ENCODE assay signal across 8 cellular contexts in the genomic region with DNA sequence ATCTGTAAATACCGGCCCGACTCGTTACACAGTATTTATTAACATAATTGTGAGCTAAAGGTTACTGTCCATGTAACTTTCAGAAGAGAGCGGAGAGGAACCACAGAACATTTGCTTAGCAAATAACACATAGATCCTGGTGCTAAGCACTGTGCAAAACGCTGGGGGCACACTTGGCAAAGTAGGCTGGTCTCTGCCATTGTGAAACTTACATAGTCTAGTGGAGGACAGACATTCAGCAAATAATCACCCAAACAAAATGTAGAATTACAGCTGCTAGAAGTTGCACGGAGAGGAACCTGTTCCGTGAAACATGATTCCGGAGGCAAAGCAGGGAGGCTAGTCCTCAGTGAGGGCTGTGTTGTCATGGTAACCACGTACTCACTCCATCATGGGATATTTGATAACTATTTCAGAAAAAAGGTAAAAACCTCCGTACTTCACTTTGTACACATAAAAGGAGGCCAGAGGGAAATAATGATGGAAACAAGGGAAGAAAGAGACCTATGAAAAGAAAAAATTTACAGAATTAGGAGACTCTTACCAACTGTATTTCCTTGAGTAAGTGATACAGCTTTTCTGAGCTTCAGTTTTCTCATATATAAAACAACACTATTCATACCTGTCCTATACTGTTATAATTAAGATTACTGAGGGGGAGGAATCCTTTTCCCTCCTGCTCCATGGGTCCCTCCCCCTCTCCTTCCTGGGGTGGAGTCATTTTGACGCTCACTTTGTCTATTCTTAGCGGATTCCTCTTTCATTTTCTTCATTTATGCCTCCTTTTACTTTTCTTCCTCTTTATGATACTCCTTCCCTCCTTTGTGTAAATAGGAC. TPM values are rescaled to one million over a fixed set of nuclear protein-coding genes. Genes with fewer than 3 reads are reported as not detected.
A peak's percentile ranks its signal among the peaks of the same experiment; 100 is the strongest.
DNase-seq lines count a peak whose midpoint lies in the region; ATAC-seq, FAIRE-seq and TF ChIP-seq lines count a peak whose summit lies in the region.

No MANE protein-coding gene starts in this region.

- FAIRE-seq in bronchial epithelial cell (lab: Jason Lieb, UNC): no peak

- TF ChIP-seq CTCF in RWPE1 (conservative IDR thresholded peaks at IDR 0.05; ENCODE audit: low read depth): no peak; the same call in 1 of the 2 replicates
- peak; percentile 15 for TF ChIP-seq CTCF in bronchial epithelial cell (IDR thresholded peaks at IDR 0.05; ENCODE audit: insufficient read depth, low read length, severe bottlenecking)

- peak overlapping the region; percentile 64 for H3K4me3 ChIP-seq in bronchial epithelial cell (ENCODE audit: low read depth, low read length)

- H3K36me3 ChIP-seq in bronchial epithelial cell (ENCODE audit: control insufficient read depth, insufficient read depth, low read length): no peaks in the 10 kb centered on the region

- POLR2A ChIA-PET in RWPE1 (lab: Yijun Ruan, JAX; ENCODE audit: low non-redundant PET): no interaction called here

- DNase-seq in G401 (ENCODE audit: low spot score) (peak; percentile 71), HuH-7.5 (ENCODE audit: low spot score) (peak; percentile 29), RWPE1 (ENCODE audit: low spot score) (peak; percentile 24), bronchial epithelial cell (ENCODE audit: low read depth) (no peak), GF-D8 (lab: John Stamatoyannopoulos, UW) (no peak)
- peak in 2 of 3 donors; percentile 8 to 14 for DNase-seq in stimulated activated CD4-positive, alpha-beta T cell treated with anti-CD3 and anti-CD28 coated beads, TNF-alpha, amount 100 ng/mL, for 48 hours (ENCODE audit: low read depth in 3 of 3)

- peak; percentile 72 for ATAC-seq in GM21528 (IDR thresholded peaks at IDR 0.05; ENCODE audit: low FRiP score, unreplicated experiment)

- H3K27ac ChIP-seq in RWPE1 (no peak overlapping the region), layer of hippocampus (ENCODE audit: low read depth, low read length) (peak overlapping the region; percentile 94)

- H3K27me3 ChIP-seq in bronchial epithelial cell (ENCODE audit: control insufficient read depth, insufficient read depth, low read length) (no peaks in the 10 kb centered on the region), layer of hippocampus (ENCODE audit: control insufficient read depth, insufficient read depth, low read length) (no peaks in the 10 kb centered on the region)

- in situ Hi-C loops in G401 (cut with HindIII; ENCODE audit: low sequenced_read_pairs): no loop called here

- CTCF ChIA-PET in RWPE1 (lab: Yijun Ruan, JAX): interaction anchor here (0.6 to 1.7 kb wide), 4 partner anchors 373 to 796 kb away, joined by 3 to 6 read pairs (median 6); no protein-coding TSS in a partner anchor

RNA-seq across cellular contexts. Expression of gene RASGEF1B, which starts 0.8 kb away (rescaled TPM):
- total RNA-seq in G401 (2014; rRNA removed; shearing (Covaris generic)): not detected in 2 replicates
- total RNA-seq in bronchial epithelial cell: 2.6 and 6.8 TPM in 2 replicates

Comparison
In these comparisons a context has a peak if more than half of its experiments do, and no peak if none do; other contexts are left out.
1. DNase-seq: peak in G401 (single experiment), HuH-7.5 (single experiment), RWPE1 (single experiment) and stimulated activated CD4-positive, alpha-beta T cell treated with anti-CD3 and anti-CD28 coated beads, TNF-alpha, amount 100 ng/mL, for 48 hours (2 of 3); none in bronchial epithelial cell (single experiment) and GF-D8 (single experiment).